Comparison of ENCODE assay signal across 16 cellular contexts in genomic region chr14:99249389-99249788, GRCh38. TPM values are rescaled to one million over a fixed set of nuclear protein-coding genes. Genes with fewer than 3 reads are reported as not detected.
DNase-seq lines count a peak whose midpoint lies in the region; ATAC-seq, FAIRE-seq and TF ChIP-seq lines count a peak whose summit lies in the region.
"Had no signal": no experiment of that assay in that cellular context is flagged by ENCODE, and none has a peak within 500 bp of the region (broad histone marks: within the 10 kb centered on the region; RNA-seq: fewer than 3 reads in every experiment).

No MANE protein-coding gene starts in this region.

- no peak for TF ChIP-seq POLR2A in upper lobe of left lung (IDR thresholded peaks at IDR 0.05)

- CTCF ChIA-PET in CD8-positive, alpha-beta T cell (lab: Charles Lee): interaction anchor here (1.2 to 5.5 kb wide), 3 partner anchors 12 to 18 kb away, joined by 3 to 40 read pairs (median 29); no protein-coding TSS in a partner anchor

- no peaks in the 10 kb centered on the region for H4K20me1 ChIP-seq in keratinocyte (ENCODE audit: control insufficient read depth, extremely low read depth, insufficient read depth, low read length)

- peaks cover 73% of the 10 kb centered on the region for H3K36me3 Mint-ChIP-seq in CD8-positive, alpha-beta T cell
- H3K36me3 Mint-ChIP-seq in activated T-helper 2 cell treated with anti-CD3 and anti-CD28 coated beads, Interferon-gamma antibody, Interleukin-2, Interleukin-4, amounts not matched to agents 10 μg/mL and 5 μg/mL and 100 μg/mL, durations not matched to agents 14 hours and 24 hours and 36 hours (ENCODE audit: low read depth): peaks cover 53% of the 10 kb centered on the region
- H3K36me3 Mint-ChIP-seq: stimulated activated naive B cell treated with anti-CD40 and anti-IgM and Interleukin-4, amounts not matched to agents 10 μg/mL and 1 μg/mL and 100 μg/mL, for 72 hours had no signal

- H3K4me1 Mint-ChIP-seq in CD8-positive, alpha-beta T cell (ENCODE audit: low read depth): peaks cover 88% of the 10 kb centered on the region
- peaks cover 80% of the 10 kb centered on the region for H3K4me1 Mint-ChIP-seq in activated T-helper 2 cell treated with anti-CD3 and anti-CD28 coated beads, Interferon-gamma antibody, Interleukin-2, Interleukin-4, amounts not matched to agents 10 μg/mL and 5 μg/mL and 100 μg/mL, durations not matched to agents 14 hours and 24 hours and 36 hours (ENCODE audit: low read depth)

- DNase-seq in activated CD4-positive, alpha-beta T cell treated with anti-CD3 and anti-CD28 coated beads for 48 hours: peak; percentile 59
- DNase-seq in activated CD4-positive, alpha-beta T cell treated with anti-CD3 and anti-CD28 coated beads, Interleukin-2, amount 50 U/mL, for 48 hours: no peak
- DNase-seq in CD8-positive, alpha-beta T cell: no peak
- no peak for DNase-seq in activated T-helper 2 cell treated with anti-CD3 and anti-CD28 coated beads, Interferon-gamma antibody, Interleukin-2, Interleukin-4, amounts not matched to agents 10 μg/mL and 5 μg/mL and 100 μg/mL, durations not matched to agents 14 hours and 24 hours and 36 hours (ENCODE audit: low spot score)
- peak; percentile 56 for DNase-seq in keratinocyte (ENCODE audit: low read depth, low spot score)
- no peak for DNase-seq in upper lobe of left lung
- DNase-seq: colonic mucosa; NCI-H1105; NCI-H82; small intestine; stimulated activated naive B cell treated with anti-CD40 and anti-IgM and Interleukin-4, amounts not matched to agents 10 μg/mL and 1 μg/mL and 100 μg/mL, for 72 hours had no signal

- peak overlapping the region; percentile 66 for H3K4me2 ChIP-seq in keratinocyte (ENCODE audit: control insufficient read depth, extremely low read depth, insufficient read depth, low read depth, low read length)

- peak; percentile 99 for FAIRE-seq in keratinocyte (lab: Jason Lieb, UNC)
- FAIRE-seq: GM19239, small intestine had no signal

- no peaks in the 10 kb centered on the region for H3K9me1 ChIP-seq in keratinocyte (ENCODE audit: control insufficient read depth, extremely low read depth, insufficient read depth, low read length)

- intact Hi-C loops in CD8-positive, alpha-beta T cell (cut with DNase I, micrococcal nuclease): no loop called here
- intact Hi-C loops in activated T-helper 2 cell treated with anti-CD3 and anti-CD28 coated beads, Interferon-gamma antibody, Interleukin-2, Interleukin-4, amounts not matched to agents 10 μg/mL and 5 μg/mL and 100 μg/mL, durations not matched to agents 14 hours and 24 hours and 36 hours (cut with micrococcal nuclease): loop anchor here (1.0 kb wide), 2 partner anchors 8 to 12 kb away; no protein-coding TSS in a partner anchor

- peaks cover 85% of the 10 kb centered on the region for H3K4me1 ChIP-seq in CD8-positive, alpha-beta T cell (ENCODE audit: insufficient read depth, low read length)
- H3K4me1 ChIP-seq in keratinocyte (ENCODE audit: control insufficient read depth, extremely low read depth, insufficient read depth, low read length) (peaks cover 66% of the 10 kb centered on the region), upper lobe of left lung (peaks cover 0 to 21% (median 10%) of the 10 kb centered on the region in 4 donors)
- H3K4me1 ChIP-seq: ascending aorta, colonic mucosa had no signal

- POLR2A ChIA-PET in CD8-positive, alpha-beta T cell (lab: Charles Lee): interaction anchor here (58.6 to 63.2 kb wide), 2 partner anchors 3 to 32 kb away, joined by 2179 read pairs; partner anchors contain the start of gene BCL11B

- H3K9ac ChIP-seq in keratinocyte (ENCODE audit: control insufficient read depth, extremely low read depth, insufficient read depth, low read length): no peak overlapping the region

- TF ChIP-seq CTCF in CD8-positive, alpha-beta T cell (IDR thresholded peaks at IDR 0.05): no peak
- TF ChIP-seq CTCF in keratinocyte (optimal IDR thresholded peaks at IDR 0.05 in 1 of 3, IDR thresholded peaks at IDR 0.05 in 1 of 3, conservative IDR thresholded peaks at IDR 0.05 in 1 of 3; ENCODE audit: extremely low read depth in 1 of 3, insufficient read depth in 2 of 3, low read length in 3 of 3) (no peak), upper lobe of left lung (IDR thresholded peaks at IDR 0.05) (no peak)

- no peaks in the 10 kb centered on the region for H3K9me3 Mint-ChIP-seq in CD8-positive, alpha-beta T cell
- no peaks in the 10 kb centered on the region for H3K9me3 Mint-ChIP-seq in activated T-helper 2 cell treated with anti-CD3 and anti-CD28 coated beads, Interferon-gamma antibody, Interleukin-2, Interleukin-4, amounts not matched to agents 10 μg/mL and 5 μg/mL and 100 μg/mL, durations not matched to agents 14 hours and 24 hours and 36 hours

- H3K27ac ChIP-seq in CD8-positive, alpha-beta T cell (ENCODE audit: low read depth, low read length): peak overlapping the region; percentile 79
- H3K27ac ChIP-seq in keratinocyte (ENCODE audit: control insufficient read depth, insufficient read depth, low read length): peak overlapping the region; percentile 53
- peak overlapping the region in 1 of 4 donors; percentile 21 for H3K27ac ChIP-seq in upper lobe of left lung
- H3K27ac ChIP-seq: ascending aorta, colonic mucosa had no signal

- peaks cover 34% of the 10 kb centered on the region for H3K36me3 ChIP-seq in CD8-positive, alpha-beta T cell (ENCODE audit: insufficient read depth, low read length)
- H3K36me3 ChIP-seq in keratinocyte (ENCODE audit: control insufficient read depth in 2 of 2, extremely low read depth in 1 of 2, insufficient read depth in 2 of 2, low read length in 2 of 2) (peaks cover 3 to 12% of the 10 kb centered on the region in 2 experiments), upper lobe of left lung (no peaks in the 10 kb centered on the region)
- H3K36me3 ChIP-seq: ascending aorta, colonic mucosa had no signal

- no peaks in the 10 kb centered on the region for H3K27me3 ChIP-seq in CD8-positive, alpha-beta T cell (ENCODE audit: insufficient read depth, low read length)
- H3K27me3 ChIP-seq in keratinocyte (ENCODE audit: control insufficient read depth, extremely low read depth, insufficient read depth, low read length): no peaks in the 10 kb centered on the region
- peaks cover 0 to 25% (median 9%) of the 10 kb centered on the region in 4 donors for H3K27me3 ChIP-seq in upper lobe of left lung

- H3K27ac Mint-ChIP-seq in CD8-positive, alpha-beta T cell: peak overlapping the region; percentile 95
- peak overlapping the region; percentile 92 for H3K27ac Mint-ChIP-seq in activated T-helper 2 cell treated with anti-CD3 and anti-CD28 coated beads, Interferon-gamma antibody, Interleukin-2, Interleukin-4, amounts not matched to agents 10 μg/mL and 5 μg/mL and 100 μg/mL, durations not matched to agents 14 hours and 24 hours and 36 hours
- H3K27ac Mint-ChIP-seq: stimulated activated naive B cell treated with anti-CD40 and anti-IgM and Interleukin-4, amounts not matched to agents 10 μg/mL and 1 μg/mL and 100 μg/mL, for 72 hours had no signal

- 77 to 87% methylated on average over 6 of the region's 6 CpGs for WGBS in upper lobe of left lung, 2 donors

- H3K4me3 ChIP-seq in CD8-positive, alpha-beta T cell (ENCODE audit: low read depth, low read length): peak overlapping the region; percentile 4
- H3K4me3 ChIP-seq in keratinocyte (ENCODE audit: control insufficient read depth in 2 of 3, extremely low read depth in 1 of 3, insufficient read depth in 2 of 3, low read depth in 1 of 3, low read length in 3 of 3): no peak overlapping the region
- no peak overlapping the region for H3K4me3 ChIP-seq in upper lobe of left lung
- H3K4me3 ChIP-seq: ascending aorta, colonic mucosa had no signal

- no peaks in the 10 kb centered on the region for H3K27me3 Mint-ChIP-seq in CD8-positive, alpha-beta T cell (ENCODE audit: low read depth)
- H3K27me3 Mint-ChIP-seq in activated T-helper 2 cell treated with anti-CD3 and anti-CD28 coated beads, Interferon-gamma antibody, Interleukin-2, Interleukin-4, amounts not matched to agents 10 μg/mL and 5 μg/mL and 100 μg/mL, durations not matched to agents 14 hours and 24 hours and 36 hours (ENCODE audit: low read depth): no peaks in the 10 kb centered on the region

- H3K79me2 ChIP-seq in keratinocyte (ENCODE audit: control insufficient read depth, insufficient read depth, low read length): peaks cover 93% of the 10 kb centered on the region

- TF ChIP-seq EP300 in upper lobe of left lung (IDR thresholded peaks at IDR 0.05): no peak

- H3K9me3 ChIP-seq in CD8-positive, alpha-beta T cell (ENCODE audit: low read length): no peaks in the 10 kb centered on the region
- no peaks in the 10 kb centered on the region for H3K9me3 ChIP-seq in keratinocyte (ENCODE audit: control insufficient read depth, low read depth, low read length)
- H3K9me3 ChIP-seq in upper lobe of left lung: no peaks in the 10 kb centered on the region
- H3K9me3 ChIP-seq: ascending aorta, colonic mucosa had no signal

- dilution Hi-C loops in keratinocyte (cut with MboI; ENCODE audit: extremely low pct_ligation_motif_present, low sequenced_read_pairs): no loop called here

- H3K4me3 Mint-ChIP-seq in CD8-positive, alpha-beta T cell: peak overlapping the region; percentile 78
- H3K4me3 Mint-ChIP-seq in activated T-helper 2 cell treated with anti-CD3 and anti-CD28 coated beads, Interferon-gamma antibody, Interleukin-2, Interleukin-4, amounts not matched to agents 10 μg/mL and 5 μg/mL and 100 μg/mL, durations not matched to agents 14 hours and 24 hours and 36 hours (ENCODE audit: low read depth): peak overlapping the region; percentile 65
- H3K4me3 Mint-ChIP-seq: stimulated activated naive B cell treated with anti-CD40 and anti-IgM and Interleukin-4, amounts not matched to agents 10 μg/mL and 1 μg/mL and 100 μg/mL, for 72 hours had no signal

- peak; percentile 2 for ATAC-seq in CD8-positive, alpha-beta T cell
- ATAC-seq in upper lobe of left lung (ENCODE audit: low FRiP score in 2 of 2): no peak
- no peak for ATAC-seq in HG02571 (IDR thresholded peaks at IDR 0.05; ENCODE audit: unreplicated experiment)
- no peak for ATAC-seq in HG02852 (IDR thresholded peaks at IDR 0.05; ENCODE audit: unreplicated experiment)
- ATAC-seq: Panc1; stimulated activated naive B cell treated with anti-CD40 and anti-IgM and Interleukin-4, amounts not matched to agents 10 μg/mL and 1 μg/mL and 100 μg/mL, for 72 hours had no signal

- no peak overlapping the region for H2AFZ ChIP-seq in keratinocyte (ENCODE audit: control insufficient read depth, low read length)

RNA-seq across cellular contexts. Expression of gene BCL11B, which starts 22.6 kb away (rescaled TPM):
- total RNA-seq in CD8-positive, alpha-beta T cell: 100 to 1,000 TPM; 273 to 284 TPM
- total RNA-seq in activated T-helper 2 cell treated with anti-CD3 and anti-CD28 coated beads, Interferon-gamma antibody, Interleukin-2, Interleukin-4, amounts not matched to agents 10 μg/mL and 5 μg/mL and 100 μg/mL, durations not matched to agents 14 hours and 24 hours and 36 hours: 34.1 and 34.9 TPM in 2 replicates
- polyA plus RNA-seq in keratinocyte: 3.6 to 6.4 TPM (median 5.2 TPM) in 3 replicates
- polyA plus RNA-seq in keratinocyte (2011; ENCODE audit: low read depth): 2.3 TPM
- polyA plus RNA-seq in keratinocyte (2011; cell fraction: cytosol; rRNA removed): 2.6 and 3.0 TPM in 2 replicates
- polyA plus RNA-seq in keratinocyte (2011; cell fraction: nucleus; rRNA removed): 10.9 and 11.1 TPM in 2 replicates
- 3.9 and 7.8 TPM in 2 replicates for polyA plus RNA-seq in keratinocyte (2012; ENCODE audit: low replicate concordance)
- 6.5 to 9.3 TPM (median 8.7 TPM) in 3 replicates for polyA minus RNA-seq in keratinocyte
- 9.4 TPM for polyA minus RNA-seq in keratinocyte (2011; cell fraction: cytosol; rRNA and poly(A)+ RNA removed)
- 17.1 and 20.4 TPM in 2 replicates for polyA minus RNA-seq in keratinocyte (2011; cell fraction: nucleus; rRNA and poly(A)+ RNA removed)
- 1 to 10 TPM; 1.1 to 4.5 (median 2.2) TPM for total RNA-seq in upper lobe of left lung

Comparison
In these comparisons a context has a peak if more than half of its experiments do, and no peak if none do; other contexts are left out.
1. DNase-seq: peak in activated CD4-positive, alpha-beta T cell treated with anti-CD3 and anti-CD28 coated beads for 48 hours (single experiment) and keratinocyte (single experiment); none in activated CD4-positive, alpha-beta T cell treated with anti-CD3 and anti-CD28 coated beads, Interleukin-2, amount 50 U/mL, for 48 hours (0 of 2), CD8-positive, alpha-beta T cell (0 of 7), activated T-helper 2 cell treated with anti-CD3 and anti-CD28 coated beads, Interferon-gamma antibody, Interleukin-2, Interleukin-4, amounts not matched to agents 10 μg/mL and 5 μg/mL and 100 μg/mL, durations not matched to agents 14 hours and 24 hours and 36 hours (single experiment) and upper lobe of left lung (0 of 2).